ENCODE assay signal across 18 cellular contexts in genomic region chr12:66965613-66966012, GRCh38.
DNase-seq lines count a peak whose midpoint lies in the region; ATAC-seq and TF ChIP-seq lines count a peak whose summit lies in the region.
"Had no signal": no experiment of that assay in that cellular context is flagged by ENCODE, and none has a peak within 500 bp of the region (broad histone marks: within the 10 kb centered on the region; RNA-seq: fewer than 3 reads in every experiment).

No MANE protein-coding gene starts in this region.

- DNase-seq in activated naive CD4-positive, alpha-beta T cell treated with anti-CD3 and anti-CD28 coated beads, Interleukin-2, amount 10 ng/mL, durations not matched to agents 7 days and 5 days: no peak
- DNase-seq in NCI-H1930 (lab: John Stamatoyannopoulos, UW) (peak; percentile 18 to 33), astrocyte of the spinal cord (ENCODE audit: low read depth, low spot score) (peak; percentile 1), cortex of kidney (lab: John Stamatoyannopoulos, UW) (no peak)
- no peak for DNase-seq in stimulated activated naive CD8-positive, alpha-beta T cell treated with anti-CD3 and anti-CD28 coated beads, Interleukin-15, Interleukin-2, amounts not matched to agents 100 U/mL and 50 U/mL, for 24 hours
- no peak for DNase-seq in stimulated activated naive CD4-positive, alpha-beta T cell (lab: John Stamatoyannopoulos, UW)
- DNase-seq: amygdala; caudate nucleus; DND-41; foreskin melanocyte; NCI-H187 treated with DMSO at 0.1 percent for 48 hours; NCI-H526; right cardiac atrium; stimulated activated CD4-positive, alpha-beta T cell treated with anti-CD3 and anti-CD28 coated beads, Interleukin-15, amount 100 ng/mL, for 24 hours had no signal

- CTCF ChIA-PET in activated naive CD4-positive, alpha-beta T cell treated with anti-CD3 and anti-CD28 coated beads, Interleukin-2, amount 10 ng/mL, durations not matched to agents 7 days and 5 days (lab: Charles Lee): no interaction called here

- peak overlapping the region; percentile 14 for H3K27ac Mint-ChIP-seq in activated naive CD4-positive, alpha-beta T cell treated with anti-CD3 and anti-CD28 coated beads, Interleukin-2, amount 50 U/mL, for 24 hours
- H3K27ac Mint-ChIP-seq in activated naive CD4-positive, alpha-beta T cell treated with anti-CD3 and anti-CD28 coated beads, Interleukin-2, amount 10 ng/mL, durations not matched to agents 7 days and 5 days: no peak overlapping the region
- H3K27ac Mint-ChIP-seq: activated T-helper 2 cell treated with anti-CD3 and anti-CD28 coated beads, Interferon-gamma antibody, Interleukin-2, Interleukin-4, amounts not matched to agents 10 μg/mL and 5 μg/mL and 100 μg/mL, durations not matched to agents 14 hours and 24 hours and 36 hours; memory B cell had no signal

- peak; percentile 67 for ATAC-seq in stimulated activated naive CD8-positive, alpha-beta T cell treated with anti-CD3 and anti-CD28 coated beads, Interleukin-15, Interleukin-2, amounts not matched to agents 100 U/mL and 50 U/mL, for 24 hours
- ATAC-seq: right cardiac atrium had no signal

- TF ChIP-seq CTCF in astrocyte of the spinal cord (IDR thresholded peaks at IDR 0.05; ENCODE audit: low read depth, low read length): no peak

- no peaks in the 10 kb centered on the region for H3K27me3 Mint-ChIP-seq in activated naive CD4-positive, alpha-beta T cell treated with anti-CD3 and anti-CD28 coated beads, Interleukin-2, amount 50 U/mL, for 24 hours
- H3K27me3 Mint-ChIP-seq in activated naive CD4-positive, alpha-beta T cell treated with anti-CD3 and anti-CD28 coated beads, Interleukin-2, amount 10 ng/mL, durations not matched to agents 7 days and 5 days: peaks cover 9% of the 10 kb centered on the region

- peaks cover 66% of the 10 kb centered on the region for H3K4me1 Mint-ChIP-seq in activated naive CD4-positive, alpha-beta T cell treated with anti-CD3 and anti-CD28 coated beads, Interleukin-2, amount 50 U/mL, for 24 hours
- peaks cover 21% of the 10 kb centered on the region for H3K4me1 Mint-ChIP-seq in activated naive CD4-positive, alpha-beta T cell treated with anti-CD3 and anti-CD28 coated beads, Interleukin-2, amount 10 ng/mL, durations not matched to agents 7 days and 5 days
- H3K4me1 Mint-ChIP-seq: memory B cell had no signal

- in situ Hi-C loops in astrocyte of the spinal cord (cut with HindIII; ENCODE audit: low sequenced_read_pairs): no loop called here

- no peak overlapping the region for H3K4me3 Mint-ChIP-seq in activated naive CD4-positive, alpha-beta T cell treated with anti-CD3 and anti-CD28 coated beads, Interleukin-2, amount 50 U/mL, for 24 hours
- H3K4me3 Mint-ChIP-seq in activated naive CD4-positive, alpha-beta T cell treated with anti-CD3 and anti-CD28 coated beads, Interleukin-2, amount 10 ng/mL, durations not matched to agents 7 days and 5 days: no peak overlapping the region
- H3K4me3 Mint-ChIP-seq: memory B cell had no signal

- H3K36me3 Mint-ChIP-seq in activated naive CD4-positive, alpha-beta T cell treated with anti-CD3 and anti-CD28 coated beads, Interleukin-2, amount 50 U/mL, for 24 hours: peaks cover 16% of the 10 kb centered on the region
- H3K36me3 Mint-ChIP-seq in activated naive CD4-positive, alpha-beta T cell treated with anti-CD3 and anti-CD28 coated beads, Interleukin-2, amount 10 ng/mL, durations not matched to agents 7 days and 5 days: peaks cover 2% of the 10 kb centered on the region
- H3K36me3 Mint-ChIP-seq: memory B cell had no signal

- H3K9me3 Mint-ChIP-seq in activated naive CD4-positive, alpha-beta T cell treated with anti-CD3 and anti-CD28 coated beads, Interleukin-2, amount 50 U/mL, for 24 hours: peaks cover 17% of the 10 kb centered on the region
- H3K9me3 Mint-ChIP-seq in activated naive CD4-positive, alpha-beta T cell treated with anti-CD3 and anti-CD28 coated beads, Interleukin-2, amount 10 ng/mL, durations not matched to agents 7 days and 5 days: peaks cover 13% of the 10 kb centered on the region
- H3K9me3 Mint-ChIP-seq: activated T-helper 2 cell treated with anti-CD3 and anti-CD28 coated beads, Interferon-gamma antibody, Interleukin-2, Interleukin-4, amounts not matched to agents 10 μg/mL and 5 μg/mL and 100 μg/mL, durations not matched to agents 14 hours and 24 hours and 36 hours had no signal

- H3K4me3 ChIP-seq in astrocyte of the spinal cord (ENCODE audit: low read depth, low read length): no peak overlapping the region
- H3K4me3 ChIP-seq: thoracic aorta had no signal

Comparison
In these comparisons a context has a peak if more than half of its experiments do, and no peak if none do; other contexts are left out.
1. DNase-seq: peak in NCI-H1930 (2 of 2) and astrocyte of the spinal cord (single experiment); none in activated naive CD4-positive, alpha-beta T cell treated with anti-CD3 and anti-CD28 coated beads, Interleukin-2, amount 10 ng/mL, durations not matched to agents 7 days and 5 days (single experiment), stimulated activated naive CD8-positive, alpha-beta T cell treated with anti-CD3 and anti-CD28 coated beads, Interleukin-15, Interleukin-2, amounts not matched to agents 100 U/mL and 50 U/mL, for 24 hours (single experiment), stimulated activated naive CD4-positive, alpha-beta T cell (0 of 6) and cortex of kidney (single experiment).